14 cellular contexts compared by ENCODE assay signal in genomic region chr15:60383008-60383694, GRCh38. TPM values are rescaled to one million over a fixed set of nuclear protein-coding genes. Genes with fewer than 3 reads are reported as not detected.
DNase-seq lines count a peak whose midpoint lies in the region; ATAC-seq and TF ChIP-seq lines count a peak whose summit lies in the region.
"Had no signal": no experiment of that assay in that cellular context is flagged by ENCODE, and none has a peak within 500 bp of the region (broad histone marks: within the 10 kb centered on the region; RNA-seq: fewer than 3 reads in every experiment).

No MANE protein-coding gene starts in this region.

- H2AFZ ChIP-seq in hepatocyte = no peak overlapping the region

- H3K36me3 ChIP-seq in adipocyte (ENCODE audit: control insufficient read depth, insufficient read depth, low read length, severe bottlenecking) = peaks cover 77% of the 10 kb centered on the region
- no peaks in the 10 kb centered on the region for H3K36me3 ChIP-seq in hepatocyte (replicated peaks; ENCODE audit: insufficient read depth, low read depth)
- H3K36me3 ChIP-seq in subcutaneous abdominal adipose tissue (ENCODE audit: control insufficient read depth in 5 of 5, insufficient read depth in 5 of 5, low read length in 5 of 5) = peaks cover 46 to 64% (median 56%) of the 10 kb centered on the region in 5 donors

- H3K9me2 ChIP-seq in hepatocyte (replicated peaks; ENCODE audit: insufficient read depth) = no peaks in the 10 kb centered on the region

- TF ChIP-seq CTCF in hepatocyte (IDR thresholded peaks at IDR 0.05; ENCODE audit: poor library complexity) = no peak

- H3K27me3 ChIP-seq in adipocyte (replicated peaks; ENCODE audit: control insufficient read depth, insufficient read depth, low read length) (no peaks in the 10 kb centered on the region), hepatocyte (no peaks in the 10 kb centered on the region), subcutaneous abdominal adipose tissue (ENCODE audit: control insufficient read depth in 5 of 5, insufficient read depth in 4 of 5, low read length in 5 of 5) (no peaks in the 10 kb centered on the region)
- H3K27me3 ChIP-seq: BLaER1 treated with 17β-estradiol and CSF1 and Interleukin-3, amounts not matched to agents 10 nM and 100 nM; body of pancreas had no signal

- H3K27ac ChIP-seq in hepatocyte (peak overlapping the region; percentile 91), subcutaneous abdominal adipose tissue (ENCODE audit: low read depth, low read length) (peak overlapping the region; percentile 64)
- H3K27ac ChIP-seq: BLaER1 treated with 17β-estradiol and CSF1 and Interleukin-3, amounts not matched to agents 10 nM and 100 nM; psoas muscle had no signal

- peak overlapping the region; percentile 53 for H3K9ac ChIP-seq in adipocyte (ENCODE audit: low read length)
- H3K9ac ChIP-seq in subcutaneous abdominal adipose tissue (ENCODE audit: low read length in 5 of 5) = peak overlapping the region in 3 of 5 donors; percentile 13 to 29 (median 21)
- H3K9ac ChIP-seq: BLaER1 treated with 17β-estradiol and CSF1 and Interleukin-3, amounts not matched to agents 10 nM and 100 nM had no signal

- H3K4me1 ChIP-seq in adipocyte (ENCODE audit: control insufficient read depth, insufficient read depth, low read length) = peaks cover 85% of the 10 kb centered on the region
- peaks cover 34% of the 10 kb centered on the region for H3K4me1 ChIP-seq in hepatocyte (ENCODE audit: insufficient read depth)
- peaks cover 6 to 67% (median 52%) of the 10 kb centered on the region in 5 donors for H3K4me1 ChIP-seq in subcutaneous abdominal adipose tissue (ENCODE audit: control insufficient read depth in 5 of 5, insufficient read depth in 5 of 5, low read length in 5 of 5)

- DNase-seq in NCI-H524 treated with DMSO at 0.1 percent for 48 hours (lab: John Stamatoyannopoulos, UW) (peak; percentile 46), adipocyte (ENCODE audit: low read depth) (no peak), hepatocyte (ENCODE audit: low spot score) (no peak), NAMALWA (ENCODE audit: low spot score) (no peak)
- DNase-seq: activated naive CD4-positive, alpha-beta T cell; body of pancreas; DMS79; NCI-H1436 treated with DMSO at 0.1 percent for 48 hours; psoas muscle; substantia nigra had no signal

- H3K4me3 ChIP-seq in adipocyte (ENCODE audit: low read length) = no peak overlapping the region
- H3K4me3 ChIP-seq in hepatocyte = no peak overlapping the region
- no peak overlapping the region for H3K4me3 ChIP-seq in subcutaneous abdominal adipose tissue (ENCODE audit: low read depth in 1 of 5, low read length in 5 of 5)
- H3K4me3 ChIP-seq: BLaER1 treated with 17β-estradiol and CSF1 and Interleukin-3, amounts not matched to agents 10 nM and 100 nM; body of pancreas; psoas muscle had no signal

- H3K79me2 ChIP-seq in hepatocyte = peaks cover 82% of the 10 kb centered on the region

- peaks cover 37% of the 10 kb centered on the region for H4K20me1 ChIP-seq in hepatocyte (ENCODE audit: insufficient read depth, poor library complexity, severe bottlenecking)

- no peak for ATAC-seq in GM21367 (IDR thresholded peaks at IDR 0.05; ENCODE audit: unreplicated experiment)
- ATAC-seq in GM18858 (IDR thresholded peaks at IDR 0.05; ENCODE audit: unreplicated experiment) = no peak
- ATAC-seq: body of pancreas, psoas muscle had no signal

- no peak overlapping the region for H3K4me2 ChIP-seq in hepatocyte

- H3K9me3 ChIP-seq in adipocyte (ENCODE audit: control insufficient read depth, low read length) = no peaks in the 10 kb centered on the region
- no peaks in the 10 kb centered on the region for H3K9me3 ChIP-seq in hepatocyte (ENCODE audit: low read depth)
- no peaks in the 10 kb centered on the region for H3K9me3 ChIP-seq in subcutaneous abdominal adipose tissue (ENCODE audit: control insufficient read depth in 5 of 5, low read length in 5 of 5)
- H3K9me3 ChIP-seq: body of pancreas, psoas muscle had no signal

- 100% methylated on average over 6 of the region's 6 CpGs for WGBS in hepatocyte (ENCODE audit: low lambda C conversion rate, missing lambda C conversion rate)

RNA-seq across cellular contexts. Expression of gene ANXA2, which starts 14.6 kb away (rescaled TPM):
- total RNA-seq in hepatocyte = 1,102 and 1,220 TPM in 2 replicates
- polyA plus RNA-seq in hepatocyte = 1,699 and 1,702 TPM in 2 replicates
